In genomic region chr3:4771238-4771637, GRCh38 we compare ENCODE assay signal across 15 cellular contexts.
DNase-seq lines count a peak whose midpoint lies in the region; ATAC-seq and TF ChIP-seq lines count a peak whose summit lies in the region.
"Had no signal": no experiment of that assay in that cellular context is flagged by ENCODE, and none has a peak within 500 bp of the region (broad histone marks: within the 10 kb centered on the region; RNA-seq: fewer than 3 reads in every experiment).

No MANE protein-coding gene starts in this region.

- H3K4me1 ChIP-seq in heart left ventricle (peaks cover 8 to 35% (median 27%) of the 10 kb centered on the region in 12 donors), esophagus (ENCODE audit: control insufficient read depth in 2 of 2, insufficient read depth in 2 of 2, low read length in 1 of 2) (peaks cover 3 to 19% of the 10 kb centered on the region in 2 donors), prostate gland (replicated peaks) (peaks cover 10% of the 10 kb centered on the region), upper lobe of right lung (peaks cover 26% of the 10 kb centered on the region)
- H3K4me1 ChIP-seq: neural progenitor cell had no signal

- ATAC-seq in heart left ventricle (peak in 2 of 4 donors; percentile 13 to 32), Right ventricle myocardium inferior (no peak), upper lobe of right lung (peak; percentile 52)

- H3K4me3 ChIP-seq in heart left ventricle (no peak overlapping the region), esophagus (ENCODE audit: low read depth in 1 of 2, low read length in 2 of 2) (no peak overlapping the region), prostate gland (no peak overlapping the region), upper lobe of right lung (no peak overlapping the region)
- H3K4me3 ChIP-seq: neural progenitor cell had no signal

- intact Hi-C loops in heart left ventricle (cut with DNase I), result loop anchor here in 3 of 10 donors (5.0 kb wide), 3 partner anchors 39 to 206 kb away; partner anchors contain the start of gene BHLHE40 (in 1 of the 3)
- intact Hi-C loops in Right ventricle myocardium inferior (cut with DNase I), result loop anchor here (2.0 to 5.0 kb wide), 3 partner anchors 18 to 56 kb away; no protein-coding TSS in a partner anchor
- intact Hi-C loops in prostate gland (cut with DNase I), result no loop called here
- intact Hi-C loops in upper lobe of right lung (cut with DNase I), result no loop called here

- WGBS in heart left ventricle, 4 donors, result 67 to 75% (median 72%) methylated on average over 5 of the region's 5 CpGs
- 74 to 79% methylated on average over 5 of the region's 5 CpGs for WGBS in esophagus, 2 donors
- 69% methylated on average over 5 of the region's 5 CpGs for WGBS in prostate gland

- H3K36me3 ChIP-seq in heart left ventricle (peaks cover 0 to 53% (median 30%) of the 10 kb centered on the region in 9 donors), esophagus (ENCODE audit: control insufficient read depth in 2 of 2, insufficient read depth in 2 of 2, low read length in 1 of 2) (peaks cover 0 to 3% of the 10 kb centered on the region in 2 donors), prostate gland (no peaks in the 10 kb centered on the region), upper lobe of right lung (peaks cover 11% of the 10 kb centered on the region)
- H3K36me3 ChIP-seq: neural progenitor cell had no signal

- TF ChIP-seq CTCF in heart left ventricle (IDR thresholded peaks at IDR 0.05) (no peak), prostate gland (IDR thresholded peaks at IDR 0.05) (no peak), upper lobe of right lung (IDR thresholded peaks at IDR 0.05) (no peak)

- TF ChIP-seq POLR2A in heart left ventricle (IDR thresholded peaks at IDR 0.05), result no peak
- TF ChIP-seq POLR2A in prostate gland (IDR thresholded peaks at IDR 0.05), result no peak

- peaks cover 0 to 5% (median 0%) of the 10 kb centered on the region in 12 donors for H3K9me3 ChIP-seq in heart left ventricle
- no peaks in the 10 kb centered on the region for H3K9me3 ChIP-seq in esophagus (ENCODE audit: control insufficient read depth in 2 of 2, insufficient read depth in 1 of 2, low read depth in 1 of 2, low read length in 1 of 2)
- no peaks in the 10 kb centered on the region for H3K9me3 ChIP-seq in prostate gland
- H3K9me3 ChIP-seq in upper lobe of right lung, result no peaks in the 10 kb centered on the region

- H3K27ac ChIP-seq in heart left ventricle (peak overlapping the region; percentile 51 to 92 (median 81)), esophagus (ENCODE audit: low read depth in 2 of 2, low read length in 1 of 2) (peak overlapping the region; percentile 26 to 50), prostate gland (peak overlapping the region; percentile 80 to 84), upper lobe of right lung (no peak overlapping the region)
- H3K27ac ChIP-seq: neural progenitor cell had no signal

- H3K27me3 ChIP-seq in heart left ventricle (no peaks in the 10 kb centered on the region), esophagus (ENCODE audit: control insufficient read depth in 1 of 2, insufficient read depth in 2 of 2, low read length in 2 of 2) (no peaks in the 10 kb centered on the region), prostate gland (replicated peaks; ENCODE audit: insufficient read depth) (no peaks in the 10 kb centered on the region), upper lobe of right lung (no peaks in the 10 kb centered on the region)
- H3K27me3 ChIP-seq: neural progenitor cell had no signal

- DNase-seq in heart left ventricle (no peak), Right ventricle myocardium inferior (ENCODE audit: missing footprints) (no peak), prostate gland (ENCODE audit: low spot score) (no peak), upper lobe of right lung (no peak), superior temporal gyrus (ENCODE audit: extremely low spot score) (no peak), cerebellum (ENCODE audit: low spot score) (no peak)
- DNase-seq in stimulated activated CD4-positive, alpha-beta T cell treated with anti-CD3 and anti-CD28 coated beads, Interleukin-12 subunit alpha, Interleukin-12 subunit beta, amount 100 ng/mL, for 4 hours, result no peak
- DNase-seq: activated CD4-positive, alpha-beta T cell treated with anti-CD3 and anti-CD28 coated beads, Interleukin-2, amount 10 ng/mL, durations not matched to agents 7 days and 5 days; foreskin fibroblast; kidney glomerular epithelial cell; NCI-H1417 treated with DMSO at 0.1 percent for 48 hours; NCI-H748 treated with DMSO at 0.1 percent for 48 hours; SHP77 had no signal
